9 cellular contexts compared by ENCODE assay signal in the genomic region with DNA sequence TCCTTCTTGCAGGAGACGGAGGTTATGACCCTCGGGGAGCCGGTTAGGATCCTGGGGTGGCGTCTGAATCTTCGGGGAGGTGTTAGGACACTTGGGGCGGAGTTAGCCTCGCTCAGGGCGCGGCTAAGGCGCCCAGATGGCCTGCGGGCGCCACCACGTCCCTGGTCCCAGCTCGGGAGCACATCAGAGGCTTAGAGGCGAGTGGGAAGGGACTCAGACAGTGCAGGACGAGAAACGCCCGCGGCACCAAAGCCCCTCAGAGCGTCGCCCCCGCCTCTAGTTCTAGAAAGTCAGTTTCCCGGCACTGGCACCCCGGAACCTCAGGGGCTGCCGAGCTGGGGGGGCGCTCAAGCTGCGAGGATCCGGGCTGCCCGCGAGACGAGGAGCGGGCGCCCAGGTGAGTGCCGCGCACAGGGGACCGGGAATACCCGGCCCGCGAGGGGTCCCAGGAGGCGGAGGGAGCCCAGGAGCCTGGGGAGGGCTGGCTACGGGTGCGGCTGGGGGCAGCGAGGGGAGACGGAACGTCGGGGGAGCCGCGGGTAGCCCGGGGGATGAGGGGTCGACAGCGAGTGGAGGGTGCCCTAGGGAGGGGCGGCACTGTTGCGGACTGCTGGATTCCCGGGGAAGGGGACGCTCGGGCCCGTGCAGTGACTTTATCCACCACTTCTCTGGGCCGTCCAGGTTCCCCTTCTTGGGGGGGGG. TPM values are rescaled to one million over a fixed set of nuclear protein-coding genes. Genes with fewer than 3 reads are reported as not detected.
A peak's percentile ranks its signal among the peaks of the same experiment; 100 is the strongest.
DNase-seq lines count a peak whose midpoint lies in the region; ATAC-seq and TF ChIP-seq lines count a peak whose summit lies in the region.
"Had no signal": no experiment of that assay in that cellular context is flagged by ENCODE, and none has a peak within 500 bp of the region (broad histone marks: within the 10 kb centered on the region; RNA-seq: fewer than 3 reads in every experiment).

A gene (plus strand): TSS at position 153 of the 702 bp plus-strand sequence.

- H3K4me1 Mint-ChIP-seq in activated T-cell treated with anti-CD3 and anti-CD28 coated beads, Interleukin-2, amount 50 U/mL, for 4 hours (ENCODE audit: low read depth): peaks cover 19% of the 10 kb centered on the region
- peaks cover 10% of the 10 kb centered on the region for H3K4me1 Mint-ChIP-seq in activated T-helper 17 cell treated with anti-CD3 and anti-CD28 coated beads, Interleukin-2, amount 50 U/mL, for 72 hours

- peak within 1 kb of the TSS; percentile 65 for H3K4me3 Mint-ChIP-seq in activated T-cell treated with anti-CD3 and anti-CD28 coated beads, Interleukin-2, amount 50 U/mL, for 4 hours
- H3K4me3 Mint-ChIP-seq in activated T-helper 17 cell treated with anti-CD3 and anti-CD28 coated beads, Interleukin-2, amount 50 U/mL, for 72 hours: peak within 1 kb of the TSS; percentile 69

- H3K4me3 ChIP-seq in lower lobe of right lung: peak within 1 kb of the TSS; percentile 53
- peak within 1 kb of the TSS in 3 of 4 donors; percentile 42 to 51 (median 49) for H3K4me3 ChIP-seq in upper lobe of left lung

- H3K4me1 ChIP-seq in lower lobe of right lung (peaks cover 12% of the 10 kb centered on the region), upper lobe of left lung (peaks cover 2 to 23% (median 16%) of the 10 kb centered on the region in 4 donors)

- H3K27me3 ChIP-seq in lower lobe of right lung (ENCODE audit: low read depth) (peaks cover 42% of the 10 kb centered on the region), upper lobe of left lung (peaks cover 0 to 20% (median 9%) of the 10 kb centered on the region in 4 donors)

- 4 to 5% methylated on average over 24 of the region's 58 CpGs for WGBS in upper lobe of left lung, 2 donors

- no peak for TF ChIP-seq CTCF in lower lobe of right lung (IDR thresholded peaks at IDR 0.05)
- TF ChIP-seq CTCF in upper lobe of left lung (IDR thresholded peaks at IDR 0.05): no peak

- H3K36me3 Mint-ChIP-seq in activated T-cell treated with anti-CD3 and anti-CD28 coated beads, Interleukin-2, amount 50 U/mL, for 4 hours (ENCODE audit: insufficient read depth): no peaks in the 10 kb centered on the region
- H3K36me3 Mint-ChIP-seq in activated T-helper 17 cell treated with anti-CD3 and anti-CD28 coated beads, Interleukin-2, amount 50 U/mL, for 72 hours (ENCODE audit: low read depth): no peaks in the 10 kb centered on the region

- H3K27ac Mint-ChIP-seq in activated T-helper 17 cell treated with anti-CD3 and anti-CD28 coated beads, Interleukin-2, amount 50 U/mL, for 72 hours: no peak within 1 kb of the TSS

- H3K9me3 ChIP-seq in lower lobe of right lung (no peaks in the 10 kb centered on the region), upper lobe of left lung (no peaks in the 10 kb centered on the region)

- no peaks in the 10 kb centered on the region for H3K9me3 Mint-ChIP-seq in activated T-cell treated with anti-CD3 and anti-CD28 coated beads, Interleukin-2, amount 50 U/mL, for 4 hours
- no peaks in the 10 kb centered on the region for H3K9me3 Mint-ChIP-seq in activated T-helper 17 cell treated with anti-CD3 and anti-CD28 coated beads, Interleukin-2, amount 50 U/mL, for 72 hours

- peaks cover 75% of the 10 kb centered on the region for H3K27me3 Mint-ChIP-seq in activated T-cell treated with anti-CD3 and anti-CD28 coated beads, Interleukin-2, amount 50 U/mL, for 4 hours (ENCODE audit: low read depth)
- peaks cover 48% of the 10 kb centered on the region for H3K27me3 Mint-ChIP-seq in activated T-helper 17 cell treated with anti-CD3 and anti-CD28 coated beads, Interleukin-2, amount 50 U/mL, for 72 hours

- peak; percentile 63 to 65 for ATAC-seq in activated T-cell treated with anti-CD3 and anti-CD28 coated beads, Interleukin-2, amount 50 U/mL, for 4 hours
- ATAC-seq in activated T-helper 17 cell treated with anti-CD3 and anti-CD28 coated beads, Interleukin-2, amount 50 U/mL, for 72 hours (replicated peaks): peak; percentile 42
- peak; percentile 88 to 90 for ATAC-seq in lower lobe of right lung
- peak; percentile 75 to 91 for ATAC-seq in upper lobe of left lung (ENCODE audit: low FRiP score in 2 of 2)

- DNase-seq in activated T-cell treated with anti-CD3 and anti-CD28 coated beads, Interleukin-2, amount 50 U/mL, for 4 hours: no peak
- no peak for DNase-seq in activated T-cell treated with anti-CD3 and anti-CD28 coated beads, Interleukin-2, amount 50 U/mL, for 1 hour
- DNase-seq in lower lobe of right lung: peak; percentile 82
- peak; percentile 74 to 87 for DNase-seq in upper lobe of left lung
- DNase-seq in cerebellum (ENCODE audit: low spot score): no peak
- DNase-seq in germinal center (ENCODE audit: low spot score): no peak
- no peak for DNase-seq in T-helper 9 cell

- no peak for TF ChIP-seq EP300 in upper lobe of left lung (IDR thresholded peaks at IDR 0.05)

- TF ChIP-seq POLR2A in upper lobe of left lung (IDR thresholded peaks at IDR 0.05): peak in 2 of 4 donors; percentile 35 to 74

- intact Hi-C loops in lower lobe of right lung (cut with DNase I): no loop called here

- H3K36me3 ChIP-seq in lower lobe of right lung (no peaks in the 10 kb centered on the region), upper lobe of left lung (no peaks in the 10 kb centered on the region)

- H3K27ac ChIP-seq in lower lobe of right lung (peak within 1 kb of the TSS; percentile 84), upper lobe of left lung (peak within 1 kb of the TSS; percentile 83 to 93 (median 92))
- H3K27ac ChIP-seq: VCaP had no signal

RNA-seq across cellular contexts. Expression of the gene that starts here (rescaled TPM):
- total RNA-seq in activated T-cell treated with anti-CD3 and anti-CD28 coated beads, Interleukin-2, amount 50 U/mL, for 4 hours: under 1 TPM in 2 of 3 donors, not detected in 1; 0.13 to 0.46 TPM
- total RNA-seq in activated T-helper 17 cell treated with anti-CD3 and anti-CD28 coated beads, Interleukin-2, amount 50 U/mL, for 72 hours: under 1 TPM; 0.13 to 0.15 TPM
- total RNA-seq in lower lobe of right lung (99.9 TPM), upper lobe of left lung (10 to 100 TPM; 27.7 to 93.9 (median 69.1) TPM), cerebellum (2.6 TPM)

Comparison
In these comparisons a context has a peak if more than half of its experiments do, and no peak if none do; other contexts are left out.
1. Peak in ATAC-seq in activated T-cell treated with anti-CD3 and anti-CD28 coated beads, Interleukin-2, amount 50 U/mL, for 4 hours; RNA of the gene not detected or under 1 TPM.
2. Peak in ATAC-seq in activated T-helper 17 cell treated with anti-CD3 and anti-CD28 coated beads, Interleukin-2, amount 50 U/mL, for 72 hours; RNA of the gene not detected or under 1 TPM.
3. DNase-seq: peak in lower lobe of right lung (single experiment) and upper lobe of left lung (2 of 2); none in activated T-cell treated with anti-CD3 and anti-CD28 coated beads, Interleukin-2, amount 50 U/mL, for 4 hours (single experiment), activated T-cell treated with anti-CD3 and anti-CD28 coated beads, Interleukin-2, amount 50 U/mL, for 1 hour (single experiment), cerebellum (single experiment), germinal center (single experiment) and T-helper 9 cell (single experiment).
4. Peak in every context shown above with its lines, with median percentiles within 50 percentile points of each other: ATAC-seq.